ENCODE assay signal across 1 cellular context in the genomic region with DNA sequence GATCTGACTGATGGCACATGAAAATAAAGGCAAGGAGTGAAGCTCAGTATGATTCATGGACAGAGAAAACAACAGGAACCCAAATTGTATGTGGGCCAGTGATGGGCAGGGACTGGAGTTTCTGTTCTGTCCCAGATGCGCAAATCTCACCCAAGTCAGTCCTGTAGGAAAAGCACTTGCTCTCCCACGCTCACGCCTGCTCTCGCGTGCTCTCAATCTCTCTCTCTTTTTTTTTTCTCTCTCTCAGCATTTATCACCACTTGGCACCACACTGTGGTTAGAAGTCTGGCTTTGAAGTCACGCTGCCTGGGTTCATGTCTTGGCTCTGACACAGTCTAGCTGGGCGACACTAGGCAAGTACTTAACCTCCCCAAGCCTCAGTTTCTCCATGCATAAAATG.
TF ChIP-seq lines count a peak whose summit lies in the region.

No MANE protein-coding gene starts in this region.

TF ChIP-seq in GM23338, 12 proteins besides CTCF, POLR2A, EP300 and RAD21 (continued from another document):
- TF ChIP-seq, protein P1, sequence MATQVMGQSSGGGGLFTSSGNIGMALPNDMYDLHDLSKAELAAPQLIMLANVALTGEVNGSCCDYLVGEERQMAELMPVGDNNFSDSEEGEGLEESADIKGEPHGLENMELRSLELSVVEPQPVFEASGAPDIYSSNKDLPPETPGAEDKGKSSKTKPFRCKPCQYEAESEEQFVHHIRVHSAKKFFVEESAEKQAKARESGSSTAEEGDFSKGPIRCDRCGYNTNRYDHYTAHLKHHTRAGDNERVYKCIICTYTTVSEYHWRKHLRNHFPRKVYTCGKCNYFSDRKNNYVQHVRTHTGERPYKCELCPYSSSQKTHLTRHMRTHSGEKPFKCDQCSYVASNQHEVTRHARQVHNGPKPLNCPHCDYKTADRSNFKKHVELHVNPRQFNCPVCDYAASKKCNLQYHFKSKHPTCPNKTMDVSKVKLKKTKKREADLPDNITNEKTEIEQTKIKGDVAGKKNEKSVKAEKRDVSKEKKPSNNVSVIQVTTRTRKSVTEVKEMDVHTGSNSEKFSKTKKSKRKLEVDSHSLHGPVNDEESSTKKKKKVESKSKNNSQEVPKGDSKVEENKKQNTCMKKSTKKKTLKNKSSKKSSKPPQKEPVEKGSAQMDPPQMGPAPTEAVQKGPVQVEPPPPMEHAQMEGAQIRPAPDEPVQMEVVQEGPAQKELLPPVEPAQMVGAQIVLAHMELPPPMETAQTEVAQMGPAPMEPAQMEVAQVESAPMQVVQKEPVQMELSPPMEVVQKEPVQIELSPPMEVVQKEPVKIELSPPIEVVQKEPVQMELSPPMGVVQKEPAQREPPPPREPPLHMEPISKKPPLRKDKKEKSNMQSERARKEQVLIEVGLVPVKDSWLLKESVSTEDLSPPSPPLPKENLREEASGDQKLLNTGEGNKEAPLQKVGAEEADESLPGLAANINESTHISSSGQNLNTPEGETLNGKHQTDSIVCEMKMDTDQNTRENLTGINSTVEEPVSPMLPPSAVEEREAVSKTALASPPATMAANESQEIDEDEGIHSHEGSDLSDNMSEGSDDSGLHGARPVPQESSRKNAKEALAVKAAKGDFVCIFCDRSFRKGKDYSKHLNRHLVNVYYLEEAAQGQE (IDR thresholded peaks at IDR 0.05; ENCODE audit: unreplicated experiment) = no peak
- TF ChIP-seq JUNB (IDR thresholded peaks at IDR 0.05; ENCODE audit: unreplicated experiment) (no peak), EZH2 (IDR thresholded peaks at IDR 0.05; ENCODE audit: low read depth, unreplicated experiment) (no peak), CREB1 (CRISPR knock-in tag; IDR thresholded peaks at IDR 0.05; ENCODE audit: low read depth) (no peak), POLR2AphosphoS5 (IDR thresholded peaks at IDR 0.05; ENCODE audit: low read depth) (no peak), ZNF462 (CRISPR knock-in tag; IDR thresholded peaks at IDR 0.05) (no peak)
